Comparison of ENCODE assay signal across 10 cellular contexts in the genomic region with DNA sequence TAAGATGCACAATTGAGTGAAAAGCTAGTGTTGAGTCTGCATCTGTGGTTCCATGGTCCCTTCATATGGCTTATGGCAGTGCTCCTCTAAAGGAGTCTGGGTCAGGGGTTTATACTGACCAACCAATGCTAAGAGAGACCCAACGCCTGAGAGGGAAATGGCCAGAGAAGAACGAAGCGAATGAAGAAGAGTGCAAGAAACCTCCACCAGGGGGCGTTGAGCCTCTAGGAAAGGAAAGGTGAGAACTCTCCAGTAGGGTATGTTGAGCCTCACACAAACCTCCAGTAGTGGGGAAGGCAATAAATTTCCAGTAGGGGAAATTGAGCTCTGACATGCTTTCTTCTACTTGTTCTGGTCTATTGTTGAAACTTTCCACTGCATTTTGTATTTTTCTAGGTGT.
DNase-seq lines count a peak whose midpoint lies in the region; FAIRE-seq and TF ChIP-seq lines count a peak whose summit lies in the region.
"Had no signal": no experiment of that assay in that cellular context is flagged by ENCODE, and none has a peak within 500 bp of the region (broad histone marks: within the 10 kb centered on the region; RNA-seq: fewer than 3 reads in every experiment).

No MANE protein-coding gene starts in this region.

- POLR2A ChIA-PET in MCF 10A (lab: Yijun Ruan, JAX): no interaction called here

- no TSS peak for BruUV-seq in MCF 10A (replicated peaks; lab: Mats Ljungman, UMichigan)

- no peaks in the 10 kb centered on the region for H3K27me3 ChIP-seq in breast epithelium
- H3K27me3 ChIP-seq in bronchial epithelial cell (ENCODE audit: control insufficient read depth, insufficient read depth, low read length): no peaks in the 10 kb centered on the region
- no peaks in the 10 kb centered on the region for H3K27me3 ChIP-seq in smooth muscle cell (ENCODE audit: low read depth)

- TF ChIP-seq CTCF in MCF 10A (IDR thresholded peaks at IDR 0.05; ENCODE audit: unreplicated experiment) (peak; percentile 24), breast epithelium (IDR thresholded peaks at IDR 0.05) (no peak), bronchial epithelial cell (IDR thresholded peaks at IDR 0.05; ENCODE audit: insufficient read depth, low read length, severe bottlenecking) (peak; percentile 12), smooth muscle cell (IDR thresholded peaks at IDR 0.05; ENCODE audit: borderline replicate concordance, insufficient read depth, poor library complexity, severe bottlenecking) (peak; percentile 66)

- no peak overlapping the region for H3K4me2 ChIP-seq in smooth muscle cell

- H3K4me1 Mint-ChIP-seq in MCF 10A (ENCODE audit: insufficient read depth, unreplicated experiment): no peaks in the 10 kb centered on the region

- H3K4me3 Mint-ChIP-seq in MCF 10A (ENCODE audit: unreplicated experiment): no peak overlapping the region
- H3K4me3 Mint-ChIP-seq: T-helper 2 cell treated with Interferon-gamma antibody and Interleukin-4, amounts not matched to agents 5 μg/mL and 100 μg/mL, for 36 hours had no signal

- H3K9me3 ChIP-seq in breast epithelium (peaks cover 12 to 21% of the 10 kb centered on the region in 2 donors), smooth muscle cell (replicated peaks; ENCODE audit: low read depth) (no peaks in the 10 kb centered on the region)

- H3K79me2 ChIP-seq in smooth muscle cell (ENCODE audit: low read depth): no peaks in the 10 kb centered on the region

- no peak overlapping the region for H3K27ac Mint-ChIP-seq in MCF 10A (ENCODE audit: low read depth, unreplicated experiment)
- H3K27ac Mint-ChIP-seq: T-helper 2 cell treated with Interferon-gamma antibody and Interleukin-4, amounts not matched to agents 5 μg/mL and 100 μg/mL, for 36 hours had no signal

- no peaks in the 10 kb centered on the region for H3K36me3 ChIP-seq in breast epithelium
- no peaks in the 10 kb centered on the region for H3K36me3 ChIP-seq in bronchial epithelial cell (ENCODE audit: control insufficient read depth, insufficient read depth, low read length)
- no peaks in the 10 kb centered on the region for H3K36me3 ChIP-seq in smooth muscle cell (ENCODE audit: low read depth)

- no peak overlapping the region for H3K9ac ChIP-seq in smooth muscle cell (ENCODE audit: low read depth)

- intact Hi-C loops in MCF 10A (cut with micrococcal nuclease) (no loop called here), breast epithelium (cut with DNase I; ENCODE audit: low total_unique reads) (no loop called here)

- no peaks in the 10 kb centered on the region for H3K27me3 Mint-ChIP-seq in MCF 10A (ENCODE audit: insufficient read depth, unreplicated experiment)

- H3K4me1 ChIP-seq in breast epithelium (no peaks in the 10 kb centered on the region), smooth muscle cell (ENCODE audit: low read depth) (no peaks in the 10 kb centered on the region)

- peaks cover 10% of the 10 kb centered on the region for H3K9me3 Mint-ChIP-seq in MCF 10A (ENCODE audit: unreplicated experiment)

- DNase-seq in MCF 10A (ENCODE audit: unreplicated experiment): peak; percentile 8
- no peak for DNase-seq in breast epithelium (ENCODE audit: low spot score in 2 of 2)
- DNase-seq in LoVo (ENCODE audit: low spot score): peak; percentile 9
- no peak for DNase-seq in bronchial epithelial cell (ENCODE audit: low read depth)
- no peak for DNase-seq in smooth muscle cell (lab: John Stamatoyannopoulos, UW; ENCODE audit: unreplicated experiment)
- no peak for DNase-seq in central memory CD4-positive, alpha-beta T cell
- no peak for DNase-seq in NCI-H2196 (lab: John Stamatoyannopoulos, UW; ENCODE audit: unreplicated experiment)
- no peak for DNase-seq in AG08396 (ENCODE audit: low spot score)
- DNase-seq: anterior cingulate cortex had no signal

- H3F3A ChIP-seq in smooth muscle cell (ENCODE audit: low read depth): no peaks in the 10 kb centered on the region

- H3K27ac ChIP-seq in breast epithelium (no peak overlapping the region), smooth muscle cell (ENCODE audit: low read depth) (no peak overlapping the region)

- no peak overlapping the region for H2AFZ ChIP-seq in smooth muscle cell (ENCODE audit: low read depth)

- TF ChIP-seq POLR2A in breast epithelium (IDR thresholded peaks at IDR 0.05): no peak

- CTCF ChIA-PET in MCF 10A (lab: Yijun Ruan, JAX): interaction anchor here (0.6 to 0.8 kb wide), 3 partner anchors 13 to 133 kb away, joined by 3 read pairs; no protein-coding TSS in a partner anchor

- WGBS in smooth muscle cell (ENCODE audit: low lambda C conversion rate): 22% methylated on average over 4 of the region's 4 CpGs

- H4K20me1 ChIP-seq in smooth muscle cell (ENCODE audit: low read depth): no peaks in the 10 kb centered on the region

- no peak for FAIRE-seq in bronchial epithelial cell (lab: Jason Lieb, UNC)

- H3K4me3 ChIP-seq in breast epithelium (no peak overlapping the region), bronchial epithelial cell (ENCODE audit: low read depth, low read length) (no peak overlapping the region), smooth muscle cell (no peak overlapping the region)

- H3K36me3 Mint-ChIP-seq in MCF 10A (ENCODE audit: insufficient read depth, unreplicated experiment): no peaks in the 10 kb centered on the region

Comparison
In these comparisons a context has a peak if more than half of its experiments do, and no peak if none do; other contexts are left out.
1. DNase-seq: peak in MCF 10A (single experiment) and LoVo (single experiment); none in breast epithelium (0 of 2), bronchial epithelial cell (single experiment), smooth muscle cell (single experiment), central memory CD4-positive, alpha-beta T cell (single experiment), NCI-H2196 (single experiment) and AG08396 (single experiment).
2. CTCF ChIP-seq: peak in MCF 10A (single experiment), bronchial epithelial cell (single experiment) and smooth muscle cell (single experiment); none in breast epithelium (0 of 3).